16 cellular contexts compared by ENCODE assay signal in the genomic region with DNA sequence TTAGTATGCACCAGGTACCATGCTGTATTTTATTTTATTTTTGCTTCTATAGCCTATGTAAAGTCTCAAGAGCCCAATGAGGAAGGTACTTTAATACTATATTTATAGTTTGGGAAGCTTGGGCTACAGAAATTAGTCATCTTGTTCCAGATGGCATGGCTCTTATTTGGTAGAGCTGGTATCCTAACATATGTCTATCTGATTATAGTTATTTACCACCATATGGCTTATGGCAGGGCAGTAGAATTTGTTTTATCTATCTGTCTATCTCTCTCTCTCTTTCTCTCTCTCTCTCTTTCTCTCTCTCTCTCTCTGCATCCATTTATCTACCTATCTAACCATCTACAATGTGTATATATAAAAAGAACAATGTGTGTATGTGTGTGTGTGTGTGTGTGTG.
"Had no signal": no experiment of that assay in that cellular context is flagged by ENCODE, and none has a peak within 500 bp of the region (broad histone marks: within the 10 kb centered on the region; RNA-seq: fewer than 3 reads in every experiment).

No MANE protein-coding gene starts in this region.

- DNase-seq: cortex of kidney; dorsolateral prefrontal cortex; effector CD8-positive, alpha-beta T cell; foreskin melanocyte; head of caudate nucleus; left colon; mesendoderm; naive thymus-derived CD4-positive, alpha-beta T cell; psoas muscle; retina; right lobe of liver; stimulated activated CD4-positive, alpha-beta T cell treated with anti-CD3 and anti-CD28 coated beads, Interleukin-1b, Interleukin-23, amount 100 ng/mL, for 48 hours; stimulated activated CD4-positive, alpha-beta T cell treated with anti-CD3 and anti-CD28 coated beads, Interleukin-4, amount 100 ng/mL, for 24 hours; stimulated activated naive CD8-positive, alpha-beta T cell treated with anti-CD3 and anti-CD28 coated beads, Interleukin-15, amount 100 ng/mL, for 72 hours; transverse colon had no signal

- ATAC-seq: left colon; naive thymus-derived CD4-positive, alpha-beta T cell; psoas muscle; right lobe of liver; stimulated activated memory B cell treated with anti-CD40 and anti-IgM and Interleukin-4, amounts not matched to agents 10 μg/mL and 1 μg/mL and 100 μg/mL, for 72 hours; stimulated activated naive CD8-positive, alpha-beta T cell treated with anti-CD3 and anti-CD28 coated beads, Interleukin-15, amount 100 ng/mL, for 72 hours had no signal
